ENCODE assay signal across 2 cellular contexts in the genomic region with DNA sequence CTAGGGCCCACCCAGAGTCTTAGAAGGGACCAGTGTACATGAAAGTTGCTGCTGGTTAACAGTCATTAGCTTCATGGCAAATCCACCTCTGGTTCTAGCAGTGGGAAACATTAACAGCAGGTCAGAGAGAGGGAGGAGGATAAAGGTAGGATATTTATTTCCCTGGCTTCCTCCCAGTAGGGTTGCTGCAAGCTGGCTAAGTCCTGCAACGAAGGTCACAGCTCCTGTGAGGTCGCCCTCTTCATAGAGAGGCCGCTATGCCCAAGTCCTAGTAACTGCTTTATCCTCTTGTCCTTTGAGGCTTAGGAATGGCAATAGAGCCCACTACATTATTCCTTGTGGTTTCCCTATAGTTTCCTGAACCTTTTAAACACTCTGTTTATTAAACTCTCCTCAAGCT.
TF ChIP-seq lines count a peak whose summit lies in the region.

No MANE protein-coding gene starts in this region.

TF ChIP-seq in K562, 482 proteins besides CTCF, POLR2A, EP300 and RAD21 (continued from another document):
- TF ChIP-seq, protein P1, sequence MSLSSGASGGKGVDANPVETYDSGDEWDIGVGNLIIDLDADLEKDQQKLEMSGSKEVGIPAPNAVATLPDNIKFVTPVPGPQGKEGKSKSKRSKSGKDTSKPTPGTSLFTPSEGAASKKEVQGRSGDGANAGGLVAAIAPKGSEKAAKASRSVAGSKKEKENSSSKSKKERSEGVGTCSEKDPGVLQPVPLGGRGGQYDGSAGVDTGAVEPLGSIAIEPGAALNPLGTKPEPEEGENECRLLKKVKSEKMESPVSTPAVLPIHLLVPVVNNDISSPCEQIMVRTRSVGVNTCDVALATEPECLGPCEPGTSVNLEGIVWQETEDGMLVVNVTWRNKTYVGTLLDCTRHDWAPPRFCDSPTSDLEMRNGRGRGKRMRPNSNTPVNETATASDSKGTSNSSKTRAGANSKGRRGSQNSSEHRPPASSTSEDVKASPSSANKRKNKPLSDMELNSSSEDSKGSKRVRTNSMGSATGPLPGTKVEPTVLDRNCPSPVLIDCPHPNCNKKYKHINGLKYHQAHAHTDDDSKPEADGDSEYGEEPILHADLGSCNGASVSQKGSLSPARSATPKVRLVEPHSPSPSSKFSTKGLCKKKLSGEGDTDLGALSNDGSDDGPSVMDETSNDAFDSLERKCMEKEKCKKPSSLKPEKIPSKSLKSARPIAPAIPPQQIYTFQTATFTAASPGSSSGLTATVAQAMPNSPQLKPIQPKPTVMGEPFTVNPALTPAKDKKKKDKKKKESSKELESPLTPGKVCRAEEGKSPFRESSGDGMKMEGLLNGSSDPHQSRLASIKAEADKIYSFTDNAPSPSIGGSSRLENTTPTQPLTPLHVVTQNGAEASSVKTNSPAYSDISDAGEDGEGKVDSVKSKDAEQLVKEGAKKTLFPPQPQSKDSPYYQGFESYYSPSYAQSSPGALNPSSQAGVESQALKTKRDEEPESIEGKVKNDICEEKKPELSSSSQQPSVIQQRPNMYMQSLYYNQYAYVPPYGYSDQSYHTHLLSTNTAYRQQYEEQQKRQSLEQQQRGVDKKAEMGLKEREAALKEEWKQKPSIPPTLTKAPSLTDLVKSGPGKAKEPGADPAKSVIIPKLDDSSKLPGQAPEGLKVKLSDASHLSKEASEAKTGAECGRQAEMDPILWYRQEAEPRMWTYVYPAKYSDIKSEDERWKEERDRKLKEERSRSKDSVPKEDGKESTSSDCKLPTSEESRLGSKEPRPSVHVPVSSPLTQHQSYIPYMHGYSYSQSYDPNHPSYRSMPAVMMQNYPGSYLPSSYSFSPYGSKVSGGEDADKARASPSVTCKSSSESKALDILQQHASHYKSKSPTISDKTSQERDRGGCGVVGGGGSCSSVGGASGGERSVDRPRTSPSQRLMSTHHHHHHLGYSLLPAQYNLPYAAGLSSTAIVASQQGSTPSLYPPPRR (CRISPR knock-in tag; IDR thresholded peaks at IDR 0.05; ENCODE audit: borderline replicate concordance): no peak
- no peak for TF ChIP-seq USF1 (CRISPR knock-in tag; IDR thresholded peaks at IDR 0.05)
- no peak for TF ChIP-seq TEAD1 (CRISPR knock-in tag; IDR thresholded peaks at IDR 0.05)
- TF ChIP-seq NR2C2 (CRISPR knock-in tag; IDR thresholded peaks at IDR 0.05): no peak
- TF ChIP-seq NR2C2 (tag; IDR thresholded peaks at IDR 0.05): no peak

TF ChIP-seq in liver, 16 proteins besides CTCF, POLR2A, EP300 and RAD21 (continued from another document):
- TF ChIP-seq, protein P2, sequence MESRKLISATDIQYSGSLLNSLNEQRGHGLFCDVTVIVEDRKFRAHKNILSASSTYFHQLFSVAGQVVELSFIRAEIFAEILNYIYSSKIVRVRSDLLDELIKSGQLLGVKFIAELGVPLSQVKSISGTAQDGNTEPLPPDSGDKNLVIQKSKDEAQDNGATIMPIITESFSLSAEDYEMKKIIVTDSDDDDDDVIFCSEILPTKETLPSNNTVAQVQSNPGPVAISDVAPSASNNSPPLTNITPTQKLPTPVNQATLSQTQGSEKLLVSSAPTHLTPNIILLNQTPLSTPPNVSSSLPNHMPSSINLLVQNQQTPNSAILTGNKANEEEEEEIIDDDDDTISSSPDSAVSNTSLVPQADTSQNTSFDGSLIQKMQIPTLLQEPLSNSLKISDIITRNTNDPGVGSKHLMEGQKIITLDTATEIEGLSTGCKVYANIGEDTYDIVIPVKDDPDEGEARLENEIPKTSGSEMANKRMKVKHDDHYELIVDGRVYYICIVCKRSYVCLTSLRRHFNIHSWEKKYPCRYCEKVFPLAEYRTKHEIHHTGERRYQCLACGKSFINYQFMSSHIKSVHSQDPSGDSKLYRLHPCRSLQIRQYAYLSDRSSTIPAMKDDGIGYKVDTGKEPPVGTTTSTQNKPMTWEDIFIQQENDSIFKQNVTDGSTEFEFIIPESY (IDR thresholded peaks at IDR 0.05): no peak
- no peak for TF ChIP-seq FOXA2 (IDR thresholded peaks at IDR 0.05)
- TF ChIP-seq TAF1 (conservative IDR thresholded peaks at IDR 0.05): no peak
- TF ChIP-seq YY1 (IDR thresholded peaks at IDR 0.05): no peak
- no peak for TF ChIP-seq HNF4G (IDR thresholded peaks at IDR 0.05)
- TF ChIP-seq HNF4A (conservative IDR thresholded peaks at IDR 0.05): peak; percentile 43 to 53
TF ChIP-seq in liver: peak in this region for 5.
